Comparison of ENCODE assay signal across 11 cellular contexts in genomic region chr10:6140141-6140841, GRCh38. TPM values are rescaled to one million over a fixed set of nuclear protein-coding genes. Genes with fewer than 3 reads are reported as not detected.
DNase-seq lines count a peak whose midpoint lies in the region; ATAC-seq and TF ChIP-seq lines count a peak whose summit lies in the region.
"Had no signal": no experiment of that assay in that cellular context is flagged by ENCODE, and none has a peak within 500 bp of the region (broad histone marks: within the 10 kb centered on the region; RNA-seq: fewer than 3 reads in every experiment).

No MANE protein-coding gene starts in this region.

- H3K4me2 ChIP-seq in DND-41 (ENCODE audit: insufficient read depth, low read length) = peak overlapping the region; percentile 64

- no peaks in the 10 kb centered on the region for H3K36me3 Mint-ChIP-seq in activated naive CD4-positive, alpha-beta T cell treated with anti-CD3 and anti-CD28 coated beads, Interleukin-2, amount 50 U/mL, for 24 hours
- no peaks in the 10 kb centered on the region for H3K36me3 Mint-ChIP-seq in natural killer cell treated with Interleukin-12 subunit alpha and Interleukin-12 subunit beta and Interleukin-15 and Interleukin-18, amount 100 ng/mL, for 72 hours
- H3K36me3 Mint-ChIP-seq in chondrocyte (ENCODE audit: low read depth) = no peaks in the 10 kb centered on the region

- no peaks in the 10 kb centered on the region for H3K27me3 ChIP-seq in DND-41 (ENCODE audit: insufficient read depth, low read length, poor library complexity)

- H4K20me1 ChIP-seq in DND-41 (ENCODE audit: insufficient read depth, low read length) = no peaks in the 10 kb centered on the region

- H3K4me3 ChIP-seq in DND-41 (ENCODE audit: low read depth in 1 of 2, low read length in 2 of 2) = peak overlapping the region in 1 of 2 experiments; percentile 34; a peak in 2 of 4 replicates
- H3K4me3 ChIP-seq: HAP-1, hepatocyte had no signal

- H3K4me1 ChIP-seq in DND-41 (ENCODE audit: insufficient read depth, low read length) = peaks cover 33% of the 10 kb centered on the region
- H3K4me1 ChIP-seq: HAP-1 had no signal

- peaks cover 56% of the 10 kb centered on the region for H3K4me1 Mint-ChIP-seq in activated naive CD4-positive, alpha-beta T cell treated with anti-CD3 and anti-CD28 coated beads, Interleukin-2, amount 50 U/mL, for 24 hours
- H3K4me1 Mint-ChIP-seq in natural killer cell treated with Interleukin-12 subunit alpha and Interleukin-12 subunit beta and Interleukin-15 and Interleukin-18, amount 100 ng/mL, for 72 hours (ENCODE audit: low read depth in 2 of 2) = peaks cover 48 to 64% of the 10 kb centered on the region in 2 donors
- peaks cover 39% of the 10 kb centered on the region for H3K4me1 Mint-ChIP-seq in chondrocyte (ENCODE audit: low read depth)

- peak overlapping the region; percentile 17 for H3K27ac Mint-ChIP-seq in activated naive CD4-positive, alpha-beta T cell treated with anti-CD3 and anti-CD28 coated beads, Interleukin-2, amount 50 U/mL, for 24 hours
- peak overlapping the region; percentile 81 to 86 for H3K27ac Mint-ChIP-seq in natural killer cell treated with Interleukin-12 subunit alpha and Interleukin-12 subunit beta and Interleukin-15 and Interleukin-18, amount 100 ng/mL, for 72 hours
- no peak overlapping the region for H3K27ac Mint-ChIP-seq in chondrocyte (ENCODE audit: unreplicated experiment)

- no peaks in the 10 kb centered on the region for H3K9me3 Mint-ChIP-seq in activated naive CD4-positive, alpha-beta T cell treated with anti-CD3 and anti-CD28 coated beads, Interleukin-2, amount 50 U/mL, for 24 hours
- H3K9me3 Mint-ChIP-seq in natural killer cell treated with Interleukin-12 subunit alpha and Interleukin-12 subunit beta and Interleukin-15 and Interleukin-18, amount 100 ng/mL, for 72 hours = no peaks in the 10 kb centered on the region
- H3K9me3 Mint-ChIP-seq in chondrocyte (ENCODE audit: low read depth) = no peaks in the 10 kb centered on the region

- peak overlapping the region; percentile 57 for H2AFZ ChIP-seq in DND-41 (ENCODE audit: low read depth, low read length)
- H2AFZ ChIP-seq: hepatocyte had no signal

- TF ChIP-seq CTCF in DND-41 (IDR thresholded peaks at IDR 0.05; ENCODE audit: borderline replicate concordance, extremely low read depth, low read length, poor library complexity, severe bottlenecking) = no peak
- TF ChIP-seq CTCF in chondrocyte (IDR thresholded peaks at IDR 0.05) = no peak

- DNase-seq in DND-41 (peak; percentile 78), LoVo (ENCODE audit: low spot score) (peak; percentile 31), DMS153 (lab: John Stamatoyannopoulos, UW) (no peak), chondrocyte (ENCODE audit: low spot score) (no peak)
- no peak for DNase-seq in natural killer cell treated with Interleukin-12 subunit alpha and Interleukin-12 subunit beta and Interleukin-15 and Interleukin-18, amount 100 ng/mL, for 72 hours (ENCODE audit: low spot score)
- DNase-seq: retina had no signal

- ATAC-seq in DND-41 (ENCODE audit: insufficient read depth, low read depth) = peak; percentile 64
- peak in 1 of 2 donors; percentile 3 for ATAC-seq in natural killer cell treated with Interleukin-12 subunit alpha and Interleukin-12 subunit beta and Interleukin-15 and Interleukin-18, amount 100 ng/mL, for 72 hours
- ATAC-seq in GM18867 (IDR thresholded peaks at IDR 0.05; ENCODE audit: unreplicated experiment) = no peak
- ATAC-seq in GM21515 (IDR thresholded peaks at IDR 0.05; ENCODE audit: unreplicated experiment) = no peak

- H3K27ac ChIP-seq in DND-41 (ENCODE audit: low read length) = peak overlapping the region; percentile 50
- H3K27ac ChIP-seq: hepatocyte had no signal

- H3K4me3 Mint-ChIP-seq in activated naive CD4-positive, alpha-beta T cell treated with anti-CD3 and anti-CD28 coated beads, Interleukin-2, amount 50 U/mL, for 24 hours = peak overlapping the region; percentile 26
- peak overlapping the region; percentile 89 for H3K4me3 Mint-ChIP-seq in natural killer cell treated with Interleukin-12 subunit alpha and Interleukin-12 subunit beta and Interleukin-15 and Interleukin-18, amount 100 ng/mL, for 72 hours
- H3K4me3 Mint-ChIP-seq in chondrocyte (ENCODE audit: unreplicated experiment) = no peak overlapping the region

- no peaks in the 10 kb centered on the region for H3K27me3 Mint-ChIP-seq in activated naive CD4-positive, alpha-beta T cell treated with anti-CD3 and anti-CD28 coated beads, Interleukin-2, amount 50 U/mL, for 24 hours
- peaks cover 9 to 14% of the 10 kb centered on the region in 2 donors for H3K27me3 Mint-ChIP-seq in natural killer cell treated with Interleukin-12 subunit alpha and Interleukin-12 subunit beta and Interleukin-15 and Interleukin-18, amount 100 ng/mL, for 72 hours
- H3K27me3 Mint-ChIP-seq in chondrocyte (ENCODE audit: low read depth) = peaks cover 2% of the 10 kb centered on the region

- H3K36me3 ChIP-seq in DND-41 (ENCODE audit: insufficient read depth, low read length) = no peaks in the 10 kb centered on the region
- H3K36me3 ChIP-seq: HAP-1 had no signal

- no peaks in the 10 kb centered on the region for H3K9me3 ChIP-seq in DND-41 (ENCODE audit: insufficient read depth, low read length, severe bottlenecking)
- H3K9me3 ChIP-seq: HAP-1 had no signal

- peaks cover 4% of the 10 kb centered on the region for H3K79me2 ChIP-seq in DND-41 (ENCODE audit: insufficient read depth, low read length)
- H3K79me2 ChIP-seq: hepatocyte had no signal

- peak overlapping the region; percentile 36 for H3K9ac ChIP-seq in DND-41 (ENCODE audit: low read depth, low read length)

RNA-seq across cellular contexts. Expression of gene RBM17, which starts 51.5 kb away (rescaled TPM):
- 100 to 1,000 TPM; 195 to 294 TPM for total RNA-seq in natural killer cell treated with Interleukin-12 subunit alpha and Interleukin-12 subunit beta and Interleukin-15 and Interleukin-18, amount 100 ng/mL, for 72 hours
- 56.3 to 59.0 TPM (median 57.0 TPM) in 3 replicates for total RNA-seq in chondrocyte

Comparison
In these comparisons a context has a peak if more than half of its experiments do, and no peak if none do; other contexts are left out.
1. DNase-seq: peak in DND-41 (single experiment) and LoVo (single experiment); none in natural killer cell treated with Interleukin-12 subunit alpha and Interleukin-12 subunit beta and Interleukin-15 and Interleukin-18, amount 100 ng/mL, for 72 hours (single experiment), DMS153 (single experiment) and chondrocyte (single experiment).